ENCODE assay signal across 8 cellular contexts in the genomic region with DNA sequence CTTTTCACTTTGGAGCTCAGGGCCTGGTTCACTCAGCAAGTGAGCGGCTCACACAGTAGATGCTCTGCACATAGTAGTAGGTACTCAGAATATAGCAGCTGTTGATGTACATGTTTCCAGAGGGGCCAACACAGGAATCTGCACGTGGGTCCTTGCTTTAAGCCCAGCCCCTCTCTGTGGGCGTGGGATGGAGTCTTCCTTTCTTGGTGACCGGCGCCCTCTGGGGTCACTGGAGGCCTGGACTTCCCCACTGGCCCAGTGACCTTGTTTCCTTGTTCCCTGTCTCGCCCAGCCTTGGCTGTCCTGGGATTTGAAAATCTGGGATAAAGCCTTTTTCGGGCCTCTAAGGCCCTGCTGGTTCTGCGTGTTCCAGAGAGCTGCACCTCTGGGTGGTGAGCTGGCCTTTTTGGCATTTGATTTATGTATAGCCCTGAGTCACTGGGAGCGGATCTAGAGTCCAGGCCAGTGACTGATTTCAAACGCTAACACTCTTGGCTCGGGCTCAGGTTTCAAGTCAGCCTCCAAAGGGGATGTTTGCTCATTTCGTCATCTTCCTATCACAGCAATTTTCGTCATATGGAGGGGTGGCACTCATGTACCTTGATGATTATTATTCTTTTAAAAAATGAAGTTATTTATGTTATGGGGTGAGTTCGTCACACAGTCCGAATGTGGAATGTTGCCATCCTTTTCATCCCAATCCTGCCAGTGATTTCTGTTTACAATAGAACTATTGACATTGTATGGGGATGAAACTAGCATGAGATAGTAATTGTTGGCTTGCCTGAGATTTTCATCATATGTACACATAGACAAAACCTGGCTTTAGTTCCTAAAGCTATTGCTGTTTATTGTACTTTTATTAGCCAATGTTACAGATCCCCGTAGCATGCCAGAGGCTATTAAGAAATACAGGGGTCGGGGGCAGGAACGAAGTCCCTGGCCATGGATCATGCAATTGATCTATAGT.
DNase-seq lines count a peak whose midpoint lies in the region; ATAC-seq and TF ChIP-seq lines count a peak whose summit lies in the region.

No MANE protein-coding gene starts in this region.

- TF ChIP-seq CTCF in SU-DHL-6 (IDR thresholded peaks at IDR 0.05; ENCODE audit: insufficient read depth, low read length, poor library complexity, severe bottlenecking) (no peak), fibroblast of pulmonary artery (IDR thresholded peaks at IDR 0.05; ENCODE audit: low read length, missing control alignments) (no peak), neutrophil (IDR thresholded peaks at IDR 0.05) (no peak)

- H3K27ac ChIP-seq in SU-DHL-6 (ENCODE audit: low read depth, low read length), result peak overlapping the region; percentile 97
- H3K27ac ChIP-seq in neutrophil, result peak overlapping the region; percentile 70

- no peak overlapping the region for H2AFZ ChIP-seq in SU-DHL-6 (ENCODE audit: low read depth, low read length, severe bottlenecking)

- H3K9me2 ChIP-seq in SU-DHL-6 (replicated peaks; ENCODE audit: insufficient read depth, low read length), result no peaks in the 10 kb centered on the region

- H3K79me2 ChIP-seq in SU-DHL-6 (ENCODE audit: insufficient read depth, low read length), result peaks cover 100% of the 10 kb centered on the region

- no peaks in the 10 kb centered on the region for H3K36me3 ChIP-seq in SU-DHL-6 (ENCODE audit: low read length)
- no peaks in the 10 kb centered on the region for H3K36me3 ChIP-seq in neutrophil

- H3F3A ChIP-seq in SU-DHL-6 (ENCODE audit: insufficient read depth), result peaks cover 54% of the 10 kb centered on the region

- H3K27me3 ChIP-seq in SU-DHL-6 (ENCODE audit: low read length), result no peaks in the 10 kb centered on the region
- no peaks in the 10 kb centered on the region for H3K27me3 ChIP-seq in neutrophil

- peak overlapping the region; percentile 31; the same call in 1 of the 2 replicates for H3K9ac ChIP-seq in SU-DHL-6 (ENCODE audit: low read length)

- DNase-seq in Ammon's horn (ENCODE audit: low spot score) (peak; percentile 54), M059J (ENCODE audit: low read depth) (peak; percentile 100), fibroblast of pulmonary artery (ENCODE audit: low read depth) (peak; percentile 100)

- no peak for ATAC-seq in HG03520 (IDR thresholded peaks at IDR 0.05; ENCODE audit: unreplicated experiment)
- no peak for ATAC-seq in GM21515 (IDR thresholded peaks at IDR 0.05; ENCODE audit: unreplicated experiment)
- ATAC-seq in HG03432 (IDR thresholded peaks at IDR 0.05; ENCODE audit: unreplicated experiment), result no peak

- peaks cover 18 to 26% of the 10 kb centered on the region in 2 experiments for H3K4me1 ChIP-seq in neutrophil (ENCODE audit: control insufficient read depth in 1 of 2, insufficient read depth in 1 of 2, low read depth in 1 of 2, low read length in 1 of 2)

- H3K4me3 ChIP-seq in SU-DHL-6 (ENCODE audit: insufficient read depth, low read length, poor library complexity, severe bottlenecking) (no peak overlapping the region), fibroblast of pulmonary artery (replicated peaks; ENCODE audit: low read depth, low read length) (peak overlapping the region; percentile 10), neutrophil (ENCODE audit: low read depth in 1 of 2, low read length in 1 of 2) (no peak overlapping the region)

- H3K9me3 ChIP-seq in SU-DHL-6 (ENCODE audit: insufficient read depth, low read length), result no peaks in the 10 kb centered on the region
- H3K9me3 ChIP-seq in neutrophil, result no peaks in the 10 kb centered on the region

- H3K4me2 ChIP-seq in SU-DHL-6 (ENCODE audit: low read depth, low read length, poor library complexity, severe bottlenecking), result peak overlapping the region; percentile 90

- H4K20me1 ChIP-seq in SU-DHL-6 (ENCODE audit: low read depth, low read length), result no peaks in the 10 kb centered on the region; the same call in 1 of the 2 replicates
